29 cellular contexts compared by ENCODE assay signal in genomic region chr14:97401714-97402113, GRCh38.
"Had no signal": no experiment of that assay in that cellular context is flagged by ENCODE, and none has a peak within 500 bp of the region (broad histone marks: within the 10 kb centered on the region; RNA-seq: fewer than 3 reads in every experiment).

No MANE protein-coding gene starts in this region.

- H3K9me3 ChIP-seq: ascending aorta, body of pancreas had no signal

- H3K36me3 ChIP-seq: ascending aorta had no signal

- H3K4me2 ChIP-seq: KMS-11 had no signal

- H3K27me3 ChIP-seq: ascending aorta, body of pancreas had no signal

- ATAC-seq: activated naive CD4-positive, alpha-beta T cell treated with anti-CD3 and anti-CD28 coated beads, Interleukin-2, amount 50 U/mL, for 72 hours; activated naive CD8-positive, alpha-beta T cell treated with anti-CD3 and anti-CD28 coated beads, Interleukin-2, amount 50 U/mL, for 24 hours; activated T-cell treated with anti-CD3 and anti-CD28 coated beads, Interleukin-2, amount 50 U/mL, for 4 hours; body of pancreas; Panc1; Right ventricle myocardium inferior; T-cell had no signal

- H3K27ac ChIP-seq: ascending aorta, body of pancreas, KMS-11, SK-N-MC had no signal

- H3K4me1 ChIP-seq: ascending aorta, body of pancreas had no signal

- DNase-seq: activated B cell treated with CpG ODN at 0.5 μM for 24 hours; activated CD4-positive, alpha-beta memory T cell treated with anti-CD3 and anti-CD28 coated beads for 36 hours; activated CD4-positive, alpha-beta T cell treated with anti-CD3 and anti-CD28 coated beads, Interleukin-2, amount 10 ng/mL, durations not matched to agents 7 days and 5 days; activated CD8-positive, alpha-beta memory T cell treated with anti-CD3 and anti-CD28 coated beads for 24 hours; activated effector memory CD4-positive, alpha-beta T cell treated with anti-CD3 and anti-CD28 coated beads, Interleukin-2, amount 50 U/mL, for 16 hours; activated naive CD4-positive, alpha-beta T cell treated with Interleukin-2 at 50 U/mL for 16 hours; activated naive CD8-positive, alpha-beta T cell treated with anti-CD3 and anti-CD28 coated beads, Interleukin-2, amount 50 U/mL, for 24 hours; activated T-cell treated with anti-CD3 and anti-CD28 coated beads, Interleukin-2, amount 50 U/mL, for 4 hours; amniotic stem cell; body of pancreas; NCI-H1092; NCI-H1417; NCI-H2029; NCI-H2107; NCI-H345; NCI-H510A; NCI-H69; NK-92 treated with Interleukin-12 subunit alpha and Interleukin-12 subunit beta, amount 100 ng/mL, for 24 hours; OCI-M1; RPMI8226; T-cell; T-helper 2 cell; T1000 had no signal

- H3K9ac ChIP-seq: KMS-11 had no signal

- H3K4me3 ChIP-seq: ascending aorta, body of pancreas, SK-N-MC had no signal
